ENCODE assay signal across 1 cellular context in genomic region chr5:10441083-10441991, GRCh38.
A peak's percentile ranks its signal among the peaks of the same experiment; 100 is the strongest.
TF ChIP-seq lines count a peak whose summit lies in the region.

Gene ROPN1L (plus strand): TSS chr5:10441879. CDS start chr5:10442168, 289 bp downstream.

TF ChIP-seq in K562, 482 proteins besides CTCF, POLR2A, EP300 and RAD21 (continued from another document and continues in another):
- TF ChIP-seq MAZ (CRISPR knock-in tag; conservative IDR thresholded peaks at IDR 0.05 in 1 of 2, IDR thresholded peaks at IDR 0.05 in 1 of 2) (peak; percentile 83 to 88), DMBX1 (CRISPR knock-in tag; IDR thresholded peaks at IDR 0.05; ENCODE audit: borderline replicate concordance) (no peak), KDM4B (IDR thresholded peaks at IDR 0.05; ENCODE audit: borderline replicate concordance in 2 of 2, low read depth in 1 of 2) (no peak; a peak in 1 of 4 replicates), POLR2B (IDR thresholded peaks at IDR 0.05; ENCODE audit: low read depth, partially characterized antibody) (peak; percentile 89), SMAD3 (CRISPR knock-in tag; conservative IDR thresholded peaks at IDR 0.05) (peak; percentile 45; the same call in 1 of the 2 replicates), ATF1 (CRISPR knock-in tag; IDR thresholded peaks at IDR 0.05) (no peak), ATF1 (tag; IDR thresholded peaks at IDR 0.05) (peak; percentile 67; the same call in 1 of the 2 replicates), SOX6 (IDR thresholded peaks at IDR 0.05) (peak; percentile 29; the same call in 1 of the 2 replicates), CBX5 (IDR thresholded peaks at IDR 0.05; ENCODE audit: borderline replicate concordance, low read depth) (0 out of 2 replicates have a peak, but pooled peaks have one; percentile 57), SREBF2 (CRISPR knock-in tag; IDR thresholded peaks at IDR 0.05) (0 out of 2 replicates have a peak, but pooled peaks have one; percentile 63), VEZF1 (CRISPR knock-in tag; IDR thresholded peaks at IDR 0.05) (peak; percentile 94), CREM (IDR thresholded peaks at IDR 0.05; ENCODE audit: low read depth) (peak; percentile 16; the same call in 1 of the 2 replicates), ZBTB7A (IDR thresholded peaks at IDR 0.05; ENCODE audit: borderline replicate concordance, control insufficient read depth, low read depth, low read length) (peak; percentile 67; the same call in 1 of the 2 replicates), E2F5 (CRISPR knock-in tag; IDR thresholded peaks at IDR 0.05) (no peak), ZBTB1 (CRISPR knock-in tag; IDR thresholded peaks at IDR 0.05; ENCODE audit: borderline replicate concordance, low read depth) (0 out of 2 replicates have a peak, but pooled peaks have one; percentile 18), ZNF324 (CRISPR knock-in tag; IDR thresholded peaks at IDR 0.05) (0 out of 2 replicates have a peak, but pooled peaks have one; percentile 24), RBFOX2 (IDR thresholded peaks at IDR 0.05; ENCODE audit: low read depth, low read length) (peak; percentile 89), LARP7 (IDR thresholded peaks at IDR 0.05) (no peak), FOXK2 (conservative IDR thresholded peaks at IDR 0.05 in 1 of 2, IDR thresholded peaks at IDR 0.05 in 1 of 2; ENCODE audit: low read depth in 2 of 2) (peak in 1 of 2 experiments; percentile 57; a peak in 1 of 4 replicates), LCOR (CRISPR knock-in tag; IDR thresholded peaks at IDR 0.05) (peak; percentile 72; the same call in 1 of the 2 replicates), PHB (CRISPR knock-in tag; IDR thresholded peaks at IDR 0.05) (0 out of 2 replicates have a peak, but pooled peaks have one; percentile 64), NRF1 (conservative IDR thresholded peaks at IDR 0.05 in 1 of 2, IDR thresholded peaks at IDR 0.05 in 1 of 2) (peak; percentile 99), HES1 (IDR thresholded peaks at IDR 0.05; ENCODE audit: low read depth) (no peak), HLTF (IDR thresholded peaks at IDR 0.05) (peak; percentile 21; the same call in 1 of the 2 replicates), SNIP1 (IDR thresholded peaks at IDR 0.05; ENCODE audit: low read depth) (peak; percentile 49; the same call in 1 of the 2 replicates), STAT5A (IDR thresholded peaks at IDR 0.05; ENCODE audit: borderline replicate concordance, low read length) (no peak), ZC3H8 (IDR thresholded peaks at IDR 0.05) (no peak), CBFA2T2 (conservative IDR thresholded peaks at IDR 0.05) (no peak), HMBOX1 (IDR thresholded peaks at IDR 0.05) (no peak), RBM22 (IDR thresholded peaks at IDR 0.05; ENCODE audit: low read depth, low read length, poor library complexity, severe bottlenecking) (peak; percentile 95), ZBTB12 (CRISPR knock-in tag; IDR thresholded peaks at IDR 0.05) (0 out of 2 replicates have a peak, but pooled peaks have one; percentile 8), SMARCA4 (IDR thresholded peaks at IDR 0.05) (0 out of 2 replicates have a peak, but pooled peaks have one; percentile 11), ZNF311 (CRISPR knock-in tag; IDR thresholded peaks at IDR 0.05) (no peak), RBM34 (IDR thresholded peaks at IDR 0.05; ENCODE audit: borderline replicate concordance, insufficient read depth, low read length) (no peak), ZNF766 (CRISPR knock-in tag; conservative IDR thresholded peaks at IDR 0.05) (peak; percentile 96), ZNF609 (CRISPR knock-in tag; IDR thresholded peaks at IDR 0.05; ENCODE audit: borderline replicate concordance) (peak; percentile 65; the same call in 1 of the 2 replicates), ZNF24 (IDR thresholded peaks at IDR 0.05) (no peak), FOSL1 (tag; conservative IDR thresholded peaks at IDR 0.05) (no peak)
- TF ChIP-seq, protein P1, sequence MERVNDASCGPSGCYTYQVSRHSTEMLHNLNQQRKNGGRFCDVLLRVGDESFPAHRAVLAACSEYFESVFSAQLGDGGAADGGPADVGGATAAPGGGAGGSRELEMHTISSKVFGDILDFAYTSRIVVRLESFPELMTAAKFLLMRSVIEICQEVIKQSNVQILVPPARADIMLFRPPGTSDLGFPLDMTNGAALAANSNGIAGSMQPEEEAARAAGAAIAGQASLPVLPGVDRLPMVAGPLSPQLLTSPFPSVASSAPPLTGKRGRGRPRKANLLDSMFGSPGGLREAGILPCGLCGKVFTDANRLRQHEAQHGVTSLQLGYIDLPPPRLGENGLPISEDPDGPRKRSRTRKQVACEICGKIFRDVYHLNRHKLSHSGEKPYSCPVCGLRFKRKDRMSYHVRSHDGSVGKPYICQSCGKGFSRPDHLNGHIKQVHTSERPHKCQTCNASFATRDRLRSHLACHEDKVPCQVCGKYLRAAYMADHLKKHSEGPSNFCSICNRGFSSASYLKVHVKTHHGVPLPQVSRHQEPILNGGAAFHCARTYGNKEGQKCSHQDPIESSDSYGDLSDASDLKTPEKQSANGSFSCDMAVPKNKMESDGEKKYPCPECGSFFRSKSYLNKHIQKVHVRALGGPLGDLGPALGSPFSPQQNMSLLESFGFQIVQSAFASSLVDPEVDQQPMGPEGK (CRISPR knock-in tag; IDR thresholded peaks at IDR 0.05; ENCODE audit: borderline replicate concordance): no peak
- TF ChIP-seq, protein P2, sequence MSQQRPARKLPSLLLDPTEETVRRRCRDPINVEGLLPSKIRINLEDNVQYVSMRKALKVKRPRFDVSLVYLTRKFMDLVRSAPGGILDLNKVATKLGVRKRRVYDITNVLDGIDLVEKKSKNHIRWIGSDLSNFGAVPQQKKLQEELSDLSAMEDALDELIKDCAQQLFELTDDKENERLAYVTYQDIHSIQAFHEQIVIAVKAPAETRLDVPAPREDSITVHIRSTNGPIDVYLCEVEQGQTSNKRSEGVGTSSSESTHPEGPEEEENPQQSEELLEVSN (IDR thresholded peaks at IDR 0.05; ENCODE audit: borderline replicate concordance in 1 of 2, extremely low read depth in 1 of 2, insufficient read depth in 1 of 2, insufficient read length in 1 of 2, low read depth in 1 of 2, low read length in 1 of 2, poor library complexity in 1 of 2, severe bottlenecking in 1 of 2): peak; percentile 28 to 47
- TF ChIP-seq, protein P3, sequence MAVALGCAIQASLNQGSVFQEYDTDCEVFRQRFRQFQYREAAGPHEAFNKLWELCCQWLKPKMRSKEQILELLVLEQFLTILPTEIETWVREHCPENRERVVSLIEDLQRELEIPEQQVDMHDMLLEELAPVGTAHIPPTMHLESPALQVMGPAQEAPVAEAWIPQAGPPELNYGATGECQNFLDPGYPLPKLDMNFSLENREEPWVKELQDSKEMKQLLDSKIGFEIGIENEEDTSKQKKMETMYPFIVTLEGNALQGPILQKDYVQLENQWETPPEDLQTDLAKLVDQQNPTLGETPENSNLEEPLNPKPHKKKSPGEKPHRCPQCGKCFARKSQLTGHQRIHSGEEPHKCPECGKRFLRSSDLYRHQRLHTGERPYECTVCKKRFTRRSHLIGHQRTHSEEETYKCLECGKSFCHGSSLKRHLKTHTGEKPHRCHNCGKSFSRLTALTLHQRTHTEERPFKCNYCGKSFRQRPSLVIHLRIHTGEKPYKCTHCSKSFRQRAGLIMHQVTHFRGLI (CRISPR knock-in tag; IDR thresholded peaks at IDR 0.05): 0 out of 2 replicates have a peak, but pooled peaks have one; percentile 66
- TF ChIP-seq, protein P4, sequence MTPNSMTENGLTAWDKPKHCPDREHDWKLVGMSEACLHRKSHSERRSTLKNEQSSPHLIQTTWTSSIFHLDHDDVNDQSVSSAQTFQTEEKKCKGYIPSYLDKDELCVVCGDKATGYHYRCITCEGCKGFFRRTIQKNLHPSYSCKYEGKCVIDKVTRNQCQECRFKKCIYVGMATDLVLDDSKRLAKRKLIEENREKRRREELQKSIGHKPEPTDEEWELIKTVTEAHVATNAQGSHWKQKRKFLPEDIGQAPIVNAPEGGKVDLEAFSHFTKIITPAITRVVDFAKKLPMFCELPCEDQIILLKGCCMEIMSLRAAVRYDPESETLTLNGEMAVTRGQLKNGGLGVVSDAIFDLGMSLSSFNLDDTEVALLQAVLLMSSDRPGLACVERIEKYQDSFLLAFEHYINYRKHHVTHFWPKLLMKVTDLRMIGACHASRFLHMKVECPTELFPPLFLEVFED (CRISPR knock-in tag; conservative IDR thresholded peaks at IDR 0.05): 0 out of 2 replicates have a peak, but pooled peaks have one; percentile 56
